In the genomic region with DNA sequence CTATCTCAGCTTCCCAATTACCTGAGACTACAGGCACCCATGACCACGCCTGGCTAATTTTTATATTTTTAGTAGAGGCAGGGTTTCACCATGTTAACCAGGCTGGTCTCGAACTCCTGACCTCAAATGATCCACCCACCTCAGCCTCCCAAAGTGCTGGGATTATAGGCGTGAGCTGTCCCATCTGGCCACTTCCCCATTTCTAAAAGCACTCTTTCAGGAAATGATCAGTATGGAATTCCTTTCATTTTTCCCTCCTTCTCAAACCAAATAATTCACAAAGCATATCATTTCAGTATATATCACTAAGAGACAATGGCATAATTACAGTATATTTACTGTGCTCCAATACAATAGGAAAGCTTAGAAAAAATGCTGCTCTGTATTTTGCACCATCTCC, we compare ENCODE assay signal across 8 cellular contexts. TPM values are rescaled to one million over a fixed set of nuclear protein-coding genes. Genes with fewer than 3 reads are reported as not detected.
A peak's percentile ranks its signal among the peaks of the same experiment; 100 is the strongest.
DNase-seq lines count a peak whose midpoint lies in the region; ATAC-seq, FAIRE-seq and TF ChIP-seq lines count a peak whose summit lies in the region.
"Not testable (repeated sequence)": the region's sequence is repeated elsewhere in the genome, so short reads cannot be mapped to it uniquely, and the experiment has no call there.

No MANE protein-coding gene starts in this region.

- H3K27me3 Mint-ChIP-seq in CD14-positive monocyte (ENCODE audit: low read depth in 3 of 3); astrocyte (ENCODE audit: low read depth, unreplicated experiment); endodermal cell (ENCODE audit: insufficient read depth); naive B cell: not testable (repeated sequence)

- H3K27ac ChIP-seq in HUES48 (ENCODE audit: low read depth, low read length): peak overlapping the region; percentile 55
- H3K27ac ChIP-seq in astrocyte (ENCODE audit: low read depth, low read length); endodermal cell (ENCODE audit: low read depth, low read length): not testable (repeated sequence)

- not testable (repeated sequence) for H2AFZ ChIP-seq in astrocyte (ENCODE audit: low read depth, low read length)

- H3K4me3 Mint-ChIP-seq in CD14-positive monocyte; astrocyte (ENCODE audit: unreplicated experiment); endodermal cell; naive B cell; stimulated activated effector memory CD8-positive, alpha-beta T cell treated with anti-CD3 and anti-CD28 coated beads, Interleukin-12 subunit alpha, Interleukin-12 subunit beta, amount 100 ng/mL, for 72 hours: not testable (repeated sequence)

- peaks cover 51% of the 10 kb centered on the region for H3K79me2 ChIP-seq in astrocyte (ENCODE audit: insufficient read depth, low read length)

- not testable (repeated sequence) for H3K9me3 Mint-ChIP-seq in CD14-positive monocyte; astrocyte (ENCODE audit: unreplicated experiment); endodermal cell; naive B cell; stimulated activated effector memory CD8-positive, alpha-beta T cell treated with anti-CD3 and anti-CD28 coated beads, Interleukin-12 subunit alpha, Interleukin-12 subunit beta, amount 100 ng/mL, for 72 hours

- intact Hi-C loops in CD14-positive monocyte (cut with micrococcal nuclease): not testable (repeated sequence)

- H4K20me1 ChIP-seq in astrocyte (ENCODE audit: insufficient read depth, low read length): not testable (repeated sequence)

- H3K36me3 ChIP-seq in HUES48 (ENCODE audit: control insufficient read depth, insufficient read depth, low read length) (peaks cover 29% of the 10 kb centered on the region), endodermal cell (ENCODE audit: control insufficient read depth, insufficient read depth, low read length) (peaks cover 32% of the 10 kb centered on the region)
- H3K36me3 ChIP-seq in astrocyte (ENCODE audit: insufficient read depth, low read length): not testable (repeated sequence)

- H3K4me3 ChIP-seq in HUES48 (ENCODE audit: low read depth, low read length); astrocyte (ENCODE audit: insufficient read depth, low read depth, low read length); endodermal cell (ENCODE audit: low read length): not testable (repeated sequence)

- H3K27me3 ChIP-seq in HUES48 (ENCODE audit: control insufficient read depth, insufficient read depth, low read length); astrocyte (ENCODE audit: insufficient read depth, low read length); endodermal cell (ENCODE audit: control insufficient read depth, insufficient read depth, low read length, poor library complexity, severe bottlenecking): not testable (repeated sequence)

- H3K27ac Mint-ChIP-seq in CD14-positive monocyte: peak overlapping the region in 6 of 7 donors; percentile 3 to 82 (median 67)
- peak overlapping the region; percentile 53 for H3K27ac Mint-ChIP-seq in astrocyte (ENCODE audit: unreplicated experiment)
- peak overlapping the region; percentile 69 for H3K27ac Mint-ChIP-seq in endodermal cell
- H3K27ac Mint-ChIP-seq in naive B cell: peak overlapping the region; percentile 52 to 84 (median 78)
- peak overlapping the region; percentile 75 for H3K27ac Mint-ChIP-seq in stimulated activated effector memory CD8-positive, alpha-beta T cell treated with anti-CD3 and anti-CD28 coated beads, Interleukin-12 subunit alpha, Interleukin-12 subunit beta, amount 100 ng/mL, for 72 hours

- peaks cover 14 to 18% of the 10 kb centered on the region in 2 donors for H3K36me3 Mint-ChIP-seq in CD14-positive monocyte
- H3K36me3 Mint-ChIP-seq in astrocyte (ENCODE audit: low read depth, unreplicated experiment): not testable (repeated sequence)
- peaks cover 30% of the 10 kb centered on the region for H3K36me3 Mint-ChIP-seq in endodermal cell (ENCODE audit: low read depth)
- peaks cover 18 to 20% of the 10 kb centered on the region in 2 donors for H3K36me3 Mint-ChIP-seq in naive B cell
- peaks cover 42% of the 10 kb centered on the region for H3K36me3 Mint-ChIP-seq in stimulated activated effector memory CD8-positive, alpha-beta T cell treated with anti-CD3 and anti-CD28 coated beads, Interleukin-12 subunit alpha, Interleukin-12 subunit beta, amount 100 ng/mL, for 72 hours

- not testable (repeated sequence) for FAIRE-seq in GM12891 (lab: Jason Lieb, UNC); astrocyte (lab: Jason Lieb, UNC)

- not testable (repeated sequence) for H3K9me3 ChIP-seq in HUES48 (ENCODE audit: control insufficient read depth, insufficient read depth, low read length); astrocyte (ENCODE audit: insufficient read depth, low read depth, low read length); endodermal cell (ENCODE audit: control insufficient read depth, low read length)

- not testable (repeated sequence) for DNase-seq in CD14-positive monocyte (ENCODE audit: low spot score); GM12891 (ENCODE audit: insufficient read length, low spot score); astrocyte (ENCODE audit: low read depth); endodermal cell; naive B cell; stimulated activated effector memory CD8-positive, alpha-beta T cell treated with anti-CD3 and anti-CD28 coated beads, Interleukin-12 subunit alpha, Interleukin-12 subunit beta, amount 100 ng/mL, for 72 hours (ENCODE audit: low spot score in 2 of 2)
- peak; percentile 16 for DNase-seq in MV-4-11 (lab: John Stamatoyannopoulos, UW)

- not testable (repeated sequence) for TF ChIP-seq POLR2A in GM12891 (IDR thresholded peaks at IDR 0.05; ENCODE audit: low read depth, low read length)

- not testable (repeated sequence) for ATAC-seq in naive B cell (ENCODE audit: low read depth in 2 of 2); stimulated activated effector memory CD8-positive, alpha-beta T cell treated with anti-CD3 and anti-CD28 coated beads, Interleukin-12 subunit alpha, Interleukin-12 subunit beta, amount 100 ng/mL, for 72 hours

- H3K4me1 ChIP-seq in HUES48 (ENCODE audit: control insufficient read depth, insufficient read depth, low read length) (peaks cover 15% of the 10 kb centered on the region; the same call in 1 of the 2 replicates), endodermal cell (ENCODE audit: control insufficient read depth, insufficient read depth, low read length) (peaks cover 10% of the 10 kb centered on the region)
- not testable (repeated sequence) for H3K4me1 ChIP-seq in astrocyte (ENCODE audit: insufficient read depth, low read length)

- H3K4me1 Mint-ChIP-seq in CD14-positive monocyte (peaks cover 46% of the 10 kb centered on the region), astrocyte (ENCODE audit: low read depth, unreplicated experiment) (peaks cover 11% of the 10 kb centered on the region), endodermal cell (peaks cover 27% of the 10 kb centered on the region), naive B cell (peaks cover 18 to 35% (median 34%) of the 10 kb centered on the region in 3 donors)
- H3K4me1 Mint-ChIP-seq in stimulated activated effector memory CD8-positive, alpha-beta T cell treated with anti-CD3 and anti-CD28 coated beads, Interleukin-12 subunit alpha, Interleukin-12 subunit beta, amount 100 ng/mL, for 72 hours: peaks cover 13% of the 10 kb centered on the region

- TF ChIP-seq CTCF in CD14-positive monocyte (IDR thresholded peaks at IDR 0.05); astrocyte (IDR thresholded peaks at IDR 0.05; ENCODE audit: insufficient read depth, low read depth, low read length); endodermal cell (conservative IDR thresholded peaks at IDR 0.05): not testable (repeated sequence)

- not testable (repeated sequence) for H3K9ac ChIP-seq in HUES48 (ENCODE audit: low read depth, low read length); astrocyte (ENCODE audit: low read length); endodermal cell (ENCODE audit: extremely low read depth, low read length, poor library complexity, severe bottlenecking)

- H3K4me2 ChIP-seq in astrocyte (ENCODE audit: low read length): not testable (repeated sequence)

- WGBS in endodermal cell (ENCODE audit: insufficient coverage in 1 of 2, insufficient read length in 1 of 2), 2 experiments: 91 to 92% methylated on average over 2 to 3 of the region's 3 CpGs

TF ChIP-seq in GM12891, 5 proteins besides CTCF, POLR2A, EP300 and RAD21:
- peak; percentile 42; the same call in 1 of the 2 replicates for TF ChIP-seq SPI1 (IDR thresholded peaks at IDR 0.05; ENCODE audit: low read depth, low read length)

RNA-seq across cellular contexts. Expression of a gene that starts 12.2 kb away (rescaled TPM):
- polyA plus RNA-seq in CD14-positive monocyte (100 to 1,000 TPM; 102 to 104 TPM), naive B cell (ENCODE audit: low read depth in 6 of 6) (100 to 1,000 TPM in 4 of 6 donors, 10 to 100 TPM in 2; 97.9 to 122 (median 102) TPM)
- polyA plus RNA-seq in GM12891 (2012; ENCODE audit: low read depth, missing spikeins): 42.5 TPM
- total RNA-seq in astrocyte (39.3 and 47.2 TPM in 2 replicates), endodermal cell (10 to 100 TPM; 45.5 to 58.2 TPM)
- 70.2 TPM for polyA plus RNA-seq in endodermal cell (2013, experiment 1 of 2)
- 65.3 TPM for polyA plus RNA-seq in endodermal cell (2013, experiment 2 of 2)
